In the genomic region with DNA sequence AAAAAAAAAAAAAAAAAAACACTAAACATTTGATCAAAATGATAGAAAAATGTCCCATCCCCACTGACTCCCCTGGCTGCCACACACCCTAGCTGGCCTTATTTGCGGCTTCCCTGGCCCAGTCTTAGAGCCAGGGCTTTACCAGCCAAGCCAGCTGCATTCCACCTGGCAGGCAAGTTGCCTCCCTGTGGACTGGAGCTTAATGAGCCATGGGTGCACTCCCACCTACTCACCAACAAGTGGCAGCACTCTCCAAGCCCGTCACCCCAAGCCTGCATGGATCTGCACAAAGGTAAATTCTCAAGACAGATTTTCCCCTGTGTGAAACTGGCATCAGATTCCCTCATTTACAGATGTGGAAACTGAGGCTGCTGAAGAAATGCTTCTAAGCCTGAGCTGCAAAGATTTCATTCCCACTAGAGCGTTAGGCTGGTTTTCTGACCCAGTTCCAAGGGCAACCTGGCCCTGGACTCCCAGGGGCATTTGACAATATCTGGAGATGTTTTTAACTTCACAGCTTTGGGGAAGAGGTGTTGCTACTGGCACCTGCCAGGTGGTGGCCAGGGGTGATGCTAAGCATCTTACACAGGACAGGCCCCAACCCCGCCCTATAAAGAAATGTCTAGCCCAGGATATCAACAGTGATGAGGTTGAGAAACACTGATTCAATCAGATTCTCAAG, we compare ENCODE assay signal across 8 cellular contexts. TPM values are rescaled to one million over a fixed set of nuclear protein-coding genes. Genes with fewer than 3 reads are reported as not detected.
A peak's percentile ranks its signal among the peaks of the same experiment; 100 is the strongest.
DNase-seq lines count a peak whose midpoint lies in the region; ATAC-seq and TF ChIP-seq lines count a peak whose summit lies in the region.

No MANE protein-coding gene starts in this region.

- no peak overlapping the region for H3K4me3 ChIP-seq in MM.1S (ENCODE audit: low read length)
- no peak overlapping the region for H3K4me3 ChIP-seq in adipocyte (ENCODE audit: low read length)

- H3F3A ChIP-seq in MM.1S (ENCODE audit: insufficient read depth, low read length): no peaks in the 10 kb centered on the region

- H3K9me3 ChIP-seq in MM.1S (replicated peaks; ENCODE audit: insufficient read depth, low read length) (no peaks in the 10 kb centered on the region), adipocyte (ENCODE audit: control insufficient read depth, low read length) (no peaks in the 10 kb centered on the region)

- no peaks in the 10 kb centered on the region for H3K36me3 ChIP-seq in MM.1S (replicated peaks; ENCODE audit: insufficient read depth, low read length)
- H3K36me3 ChIP-seq in adipocyte (ENCODE audit: control insufficient read depth, insufficient read depth, low read length, severe bottlenecking): no peaks in the 10 kb centered on the region

- no peak overlapping the region for H3K9ac ChIP-seq in MM.1S (ENCODE audit: low read length)
- no peak overlapping the region for H3K9ac ChIP-seq in adipocyte (ENCODE audit: low read length)

- peak; percentile 70 for TF ChIP-seq CTCF in MM.1S (IDR thresholded peaks at IDR 0.05; ENCODE audit: low read length)

- no peak overlapping the region for H3K27ac ChIP-seq in MM.1S (ENCODE audit: low read length)

- no peaks in the 10 kb centered on the region for H3K9me2 ChIP-seq in MM.1S (replicated peaks; ENCODE audit: insufficient read depth, low read length)

- H3K4me2 ChIP-seq in MM.1S (ENCODE audit: low read depth, low read length): no peak overlapping the region

- peak; percentile 55 for ATAC-seq in GM19467 (IDR thresholded peaks at IDR 0.05; ENCODE audit: unreplicated experiment)

- H2AFZ ChIP-seq in MM.1S (ENCODE audit: low read length): no peak overlapping the region

- H4K20me1 ChIP-seq in MM.1S (ENCODE audit: insufficient read depth, low read length): no peaks in the 10 kb centered on the region

- DNase-seq in COR-L47 (lab: John Stamatoyannopoulos, UW): peak; percentile 81
- DNase-seq in MM.1S: peak; percentile 69
- DNase-seq in SK-N-DZ (ENCODE audit: low spot score): peak; percentile 74
- DNase-seq in adipocyte (ENCODE audit: low read depth): peak; percentile 27
- peak; percentile 75 for DNase-seq in iris pigment epithelial cell (ENCODE audit: low read depth)
- peak; percentile 27 for DNase-seq in stimulated activated naive CD4-positive, alpha-beta T cell treated with Interleukin-2 at 50 U/mL for 16 hours (lab: John Stamatoyannopoulos, UW)
- no peak for DNase-seq in cerebellum (ENCODE audit: low spot score)

- H3K4me1 ChIP-seq in MM.1S (ENCODE audit: low read length) (no peaks in the 10 kb centered on the region), adipocyte (ENCODE audit: control insufficient read depth, insufficient read depth, low read length) (peaks cover 29% of the 10 kb centered on the region)

- H3K27me3 ChIP-seq in MM.1S (replicated peaks; ENCODE audit: insufficient read depth, low read length) (no peaks in the 10 kb centered on the region), adipocyte (replicated peaks; ENCODE audit: control insufficient read depth, insufficient read depth, low read length) (no peaks in the 10 kb centered on the region)

- no peaks in the 10 kb centered on the region for H3K79me2 ChIP-seq in MM.1S (ENCODE audit: low read length)

RNA-seq across cellular contexts. Expression of a gene that starts 21.9 kb away (rescaled TPM):
- 259 and 280 TPM in 2 replicates for polyA plus RNA-seq in SK-N-DZ (2014; cell fraction: cytosol; rRNA removed)
- 115 and 147 TPM in 2 replicates for polyA plus RNA-seq in SK-N-DZ (2014; cell fraction: nucleus; rRNA removed)
- total RNA-seq in cerebellum: 123 TPM

RNA-seq across cellular contexts. Expression of a gene that starts 58.2 kb away (rescaled TPM):
- 71.5 and 78.8 TPM in 2 replicates for polyA plus RNA-seq in SK-N-DZ (2014; cell fraction: cytosol; rRNA removed)
- 29.8 and 42.3 TPM in 2 replicates for polyA plus RNA-seq in SK-N-DZ (2014; cell fraction: nucleus; rRNA removed)
- total RNA-seq in cerebellum: 35.7 TPM
